Comparison of ENCODE assay signal across 21 cellular contexts in the genomic region with DNA sequence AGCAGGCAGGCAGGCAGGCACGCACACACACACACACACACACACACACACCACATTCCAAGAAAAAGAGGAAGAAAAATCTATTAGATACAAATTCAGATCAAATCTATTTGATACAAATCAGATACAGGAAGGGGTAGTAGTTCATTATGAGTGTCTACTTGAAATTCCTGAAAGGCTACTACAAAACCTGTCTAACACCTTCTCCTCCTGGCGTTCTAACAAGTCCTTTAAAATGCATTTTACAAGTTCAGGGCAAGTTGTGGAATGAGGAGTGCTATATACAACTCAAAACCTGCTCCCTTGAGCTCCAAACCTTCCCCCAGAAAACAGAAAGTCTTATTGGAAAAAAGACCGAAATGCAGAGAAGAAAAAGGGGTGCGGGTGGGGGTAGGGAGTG. TPM values are rescaled to one million over a fixed set of nuclear protein-coding genes. Genes with fewer than 3 reads are reported as not detected.
DNase-seq lines count a peak whose midpoint lies in the region; ATAC-seq, FAIRE-seq and TF ChIP-seq lines count a peak whose summit lies in the region.
"Had no signal": no experiment of that assay in that cellular context is flagged by ENCODE, and none has a peak within 500 bp of the region (broad histone marks: within the 10 kb centered on the region; RNA-seq: fewer than 3 reads in every experiment).

No MANE protein-coding gene starts in this region.

- H3K27me3 ChIP-seq in HUES48 (ENCODE audit: control insufficient read depth, insufficient read depth, low read length), result no peaks in the 10 kb centered on the region
- no peaks in the 10 kb centered on the region for H3K27me3 ChIP-seq in hepatocyte
- no peaks in the 10 kb centered on the region for H3K27me3 ChIP-seq in smooth muscle cell (ENCODE audit: low read depth)
- H3K27me3 ChIP-seq in HepG2 (ENCODE audit: control insufficient read depth in 1 of 2, insufficient read depth in 2 of 2, low read length in 2 of 2), result no peaks in the 10 kb centered on the region
- H3K27me3 ChIP-seq: heart left ventricle, right atrium auricular region, uterus had no signal

- H3K27ac ChIP-seq in HUES48 (ENCODE audit: low read depth, low read length) (peak overlapping the region; percentile 26), hepatocyte (peak overlapping the region; percentile 72), smooth muscle cell (ENCODE audit: low read depth) (peak overlapping the region; percentile 90), HepG2 (ENCODE audit: extremely low read length, insufficient read depth, low read length) (no peak overlapping the region)
- H3K27ac ChIP-seq: heart left ventricle, HL-60, right atrium auricular region, uterus had no signal

- CTCF ChIA-PET in WTC11 (lab: Charles Lee) (no interaction called here), HepG2 (lab: Yijun Ruan, JAX; ENCODE audit: low intra/inter-chr PET ratio, low total read pairs) (no interaction called here)

- TF ChIP-seq RAD21 in HepG2 (CRISPR knock-in tag; IDR thresholded peaks at IDR 0.05), result no peak

- BruUV-seq in HepG2 (replicated peaks; lab: Mats Ljungman, UMichigan), result no TSS peak

- FAIRE-seq in HepG2 (lab: Jason Lieb, UNC), result no peak
- FAIRE-seq: islet of Langerhans had no signal

- in situ Hi-C loops in HepG2 (cut with HindIII; ENCODE audit: extremely low pct_ligation_motif_present, low pct_unique_long_range_greater_than_20kb), result no loop called here

- H3K9me3 ChIP-seq in HUES48 (ENCODE audit: control insufficient read depth, insufficient read depth, low read length) (no peaks in the 10 kb centered on the region), hepatocyte (ENCODE audit: low read depth) (no peaks in the 10 kb centered on the region), smooth muscle cell (replicated peaks; ENCODE audit: low read depth) (no peaks in the 10 kb centered on the region), HepG2 (ENCODE audit: low read length) (no peaks in the 10 kb centered on the region)
- H3K9me3 ChIP-seq: right atrium auricular region had no signal

- H3K36me3 ChIP-seq in HUES48 (ENCODE audit: control insufficient read depth, insufficient read depth, low read length) (no peaks in the 10 kb centered on the region), hepatocyte (replicated peaks; ENCODE audit: insufficient read depth, low read depth) (no peaks in the 10 kb centered on the region), smooth muscle cell (ENCODE audit: low read depth) (no peaks in the 10 kb centered on the region), HepG2 (replicated peaks in 1 of 2; ENCODE audit: control insufficient read depth in 1 of 2, insufficient read depth in 2 of 2, low read length in 2 of 2) (no peaks in the 10 kb centered on the region)
- H3K36me3 ChIP-seq: heart left ventricle, right atrium auricular region, uterus had no signal

- DNase-seq in WTC11 (ENCODE audit: low spot score) (no peak), hepatocyte (ENCODE audit: low spot score) (no peak), smooth muscle cell (lab: John Stamatoyannopoulos, UW; ENCODE audit: unreplicated experiment) (no peak), HepG2 (ENCODE audit: low spot score) (no peak)
- DNase-seq in stimulated activated naive CD4-positive, alpha-beta T cell (lab: John Stamatoyannopoulos, UW), result no peak
- DNase-seq: activated CD4-positive, CD25-positive, alpha-beta regulatory T cell treated with anti-CD3 and anti-CD28 coated beads, Interleukin-2, amount 50 U/mL, for 72 hours; activated naive CD8-positive, alpha-beta T cell treated with anti-CD3 and anti-CD28 coated beads, Interleukin-2, amount 50 U/mL, for 24 hours; dermis blood vessel endothelial cell; H7; heart left ventricle; NCI-H1105 treated with DMSO at 0.1 percent for 48 hours; NCI-H774; stimulated activated naive CD4-positive, alpha-beta T cell treated with Interleukin-2 at 50 U/mL for 16 hours; uterus had no signal

- H3K27ac Mint-ChIP-seq in WTC11, result no peak overlapping the region
- H3K27ac Mint-ChIP-seq: activated naive CD8-positive, alpha-beta T cell treated with anti-CD3 and anti-CD28 coated beads, Interleukin-2, amount 50 U/mL, for 24 hours; activated T-helper 2 cell treated with anti-CD3 and anti-CD28 coated beads, Interferon-gamma antibody, Interleukin-2, Interleukin-4, amounts not matched to agents 10 μg/mL and 5 μg/mL and 100 μg/mL, durations not matched to agents 14 hours and 24 hours and 36 hours had no signal

- H3K4me2 ChIP-seq in hepatocyte (peak overlapping the region; percentile 52), smooth muscle cell (peak overlapping the region; percentile 67), HepG2 (ENCODE audit: low read depth, low read length) (no peak overlapping the region)

- no peaks in the 10 kb centered on the region for H4K20me1 ChIP-seq in hepatocyte (ENCODE audit: insufficient read depth, poor library complexity, severe bottlenecking)
- peaks cover 23% of the 10 kb centered on the region for H4K20me1 ChIP-seq in smooth muscle cell (ENCODE audit: low read depth)
- H4K20me1 ChIP-seq in HepG2 (ENCODE audit: insufficient read depth, low read length), result no peaks in the 10 kb centered on the region

- peak; percentile 20 for ATAC-seq in WTC11
- ATAC-seq in HG02623 (IDR thresholded peaks at IDR 0.05; ENCODE audit: unreplicated experiment), result no peak
- no peak for ATAC-seq in GM21717 (IDR thresholded peaks at IDR 0.05; ENCODE audit: unreplicated experiment)
- no peak for ATAC-seq in HepG2
- ATAC-seq: heart left ventricle had no signal

- no peak for TF ChIP-seq POLR2A in HepG2 (IDR thresholded peaks at IDR 0.05; ENCODE audit: insufficient read depth in 1 of 2, low read depth in 2 of 2, low read length in 2 of 2)

- POLR2A ChIA-PET in WTC11 (lab: Charles Lee) (no interaction called here), HepG2 (lab: Yijun Ruan, JAX) (no interaction called here)

- H3K27me3 Mint-ChIP-seq in WTC11 (ENCODE audit: low read depth), result no peaks in the 10 kb centered on the region
- H3K27me3 Mint-ChIP-seq: activated naive CD8-positive, alpha-beta T cell treated with anti-CD3 and anti-CD28 coated beads, Interleukin-2, amount 50 U/mL, for 24 hours had no signal

- peaks cover 6% of the 10 kb centered on the region for H3K36me3 Mint-ChIP-seq in WTC11

- H3K4me1 ChIP-seq in HUES48 (ENCODE audit: control insufficient read depth, insufficient read depth, low read length) (peaks cover 40% of the 10 kb centered on the region), hepatocyte (ENCODE audit: insufficient read depth) (peaks cover 12% of the 10 kb centered on the region), smooth muscle cell (ENCODE audit: low read depth) (peaks cover 13% of the 10 kb centered on the region), HepG2 (ENCODE audit: insufficient read depth, low read length) (peaks cover 7% of the 10 kb centered on the region)
- H3K4me1 ChIP-seq: heart left ventricle, right atrium auricular region, uterus had no signal

- peaks cover 14% of the 10 kb centered on the region for H3K4me1 Mint-ChIP-seq in WTC11
- H3K4me1 Mint-ChIP-seq: activated naive CD8-positive, alpha-beta T cell treated with anti-CD3 and anti-CD28 coated beads, Interleukin-2, amount 50 U/mL, for 24 hours had no signal

- H3K9ac ChIP-seq in HUES48 (ENCODE audit: low read depth, low read length) (no peak overlapping the region), smooth muscle cell (ENCODE audit: low read depth) (peak overlapping the region; percentile 64), HepG2 (ENCODE audit: insufficient read depth, low read depth, low read length) (no peak overlapping the region)

- no peaks in the 10 kb centered on the region for H3F3A ChIP-seq in smooth muscle cell (ENCODE audit: low read depth)

- peaks cover 13% of the 10 kb centered on the region for H3K9me3 Mint-ChIP-seq in WTC11
- H3K9me3 Mint-ChIP-seq: activated T-helper 2 cell treated with anti-CD3 and anti-CD28 coated beads, Interferon-gamma antibody, Interleukin-2, Interleukin-4, amounts not matched to agents 10 μg/mL and 5 μg/mL and 100 μg/mL, durations not matched to agents 14 hours and 24 hours and 36 hours had no signal

- H3K9me2 ChIP-seq in hepatocyte (replicated peaks; ENCODE audit: insufficient read depth), result no peaks in the 10 kb centered on the region

- intact Hi-C loops in HepG2 (cut with micrococcal nuclease; ENCODE audit: unreplicated experiment), result no loop called here

- TF ChIP-seq EP300 in HepG2 (IDR thresholded peaks at IDR 0.05; ENCODE audit: low read depth in 2 of 2, low read length in 2 of 2) (no peak), HepG2 (CRISPR knock-in tag; IDR thresholded peaks at IDR 0.05; ENCODE audit: borderline replicate concordance) (no peak)

- no peak overlapping the region for H2AFZ ChIP-seq in hepatocyte
- no peak overlapping the region for H2AFZ ChIP-seq in smooth muscle cell (ENCODE audit: low read depth)
- no peak overlapping the region for H2AFZ ChIP-seq in HepG2 (ENCODE audit: low read length)

- H3K79me2 ChIP-seq in hepatocyte (peaks cover 54% of the 10 kb centered on the region), smooth muscle cell (ENCODE audit: low read depth) (peaks cover 66% of the 10 kb centered on the region), HepG2 (ENCODE audit: insufficient read depth, low read length) (peaks cover 9% of the 10 kb centered on the region)

- WGBS in hepatocyte (ENCODE audit: low lambda C conversion rate, missing lambda C conversion rate), result 52% methylated on average over 4 of the region's 4 CpGs
- 50% methylated on average over 4 of the region's 4 CpGs for WGBS in smooth muscle cell (ENCODE audit: low lambda C conversion rate)
- WGBS in HepG2 (ENCODE audit: low lambda C conversion rate), result 68% methylated on average over 4 of the region's 4 CpGs

- H3K4me3 ChIP-seq in HUES48 (ENCODE audit: low read depth, low read length) (no peak overlapping the region), hepatocyte (no peak overlapping the region), smooth muscle cell (peak overlapping the region; percentile 22), HepG2 (replicated peaks in 1 of 3; ENCODE audit: insufficient read depth in 1 of 3, low read depth in 2 of 3, low read length in 3 of 3) (no peak overlapping the region)
- H3K4me3 ChIP-seq: heart left ventricle, right atrium auricular region, uterus had no signal

- no peak overlapping the region for H3K4me3 Mint-ChIP-seq in WTC11
- H3K4me3 Mint-ChIP-seq: activated naive CD8-positive, alpha-beta T cell treated with anti-CD3 and anti-CD28 coated beads, Interleukin-2, amount 50 U/mL, for 24 hours had no signal

- TF ChIP-seq CTCF in WTC11 (IDR thresholded peaks at IDR 0.05) (no peak), hepatocyte (IDR thresholded peaks at IDR 0.05; ENCODE audit: poor library complexity) (no peak), smooth muscle cell (IDR thresholded peaks at IDR 0.05; ENCODE audit: borderline replicate concordance, insufficient read depth, poor library complexity, severe bottlenecking) (no peak), HepG2 (CRISPR knock-in tag; IDR thresholded peaks at IDR 0.05) (no peak)

RNA-seq across cellular contexts. Expression of a gene that starts 0.5 kb away (rescaled TPM):
- 22.6 to 25.6 TPM (median 25.3 TPM) in 3 replicates for total RNA-seq in WTC11 (2021)
- 14.5 and 17.3 TPM in 2 replicates for total RNA-seq in hepatocyte
- 9.9 and 10.0 TPM in 2 replicates for polyA plus RNA-seq in hepatocyte
- 17.2 and 17.8 TPM in 2 replicates for total RNA-seq in smooth muscle cell
- 8.8 and 14.9 TPM in 2 replicates for polyA plus RNA-seq in smooth muscle cell
- total RNA-seq in HepG2 (2016; rRNA removed; fragmentation: Illumina TruSeq; extraction: Trizol), result 6.3 and 8.3 TPM in 2 replicates
- 21.8 and 24.5 TPM in 2 replicates for total RNA-seq in HepG2 (2016; cell fraction: cytosol; rRNA removed; fragmentation: Illumina TruSeq; extraction: Trizol; ENCODE audit: low read depth)
- total RNA-seq in HepG2 (2016; cell fraction: insoluble cytoplasmic fraction; rRNA removed; fragmentation: Illumina TruSeq; extraction: Trizol), result 7.2 and 8.3 TPM in 2 replicates
- total RNA-seq in HepG2 (2016; cell fraction: membrane; rRNA removed; fragmentation: Illumina TruSeq; extraction: Trizol), result 9.4 and 10.7 TPM in 2 replicates
- total RNA-seq in HepG2 (2016; cell fraction: nucleus; rRNA removed; fragmentation: Illumina TruSeq; extraction: Trizol), result 12.7 and 17.3 TPM in 2 replicates
- 6.6 and 8.2 TPM in 2 replicates for polyA plus RNA-seq in HepG2 (2011; rRNA removed)
- polyA plus RNA-seq in HepG2 (2011; cell fraction: cytosol; rRNA removed), result 5.4 and 5.7 TPM in 2 replicates
- 11.8 and 12.2 TPM in 2 replicates for polyA plus RNA-seq in HepG2 (2011; cell fraction: nucleus; rRNA removed)
- polyA plus RNA-seq in HepG2 (2012), result 4.1 and 5.0 TPM in 2 replicates
- polyA plus RNA-seq in HepG2 (2016; cell fraction: cytosol; fragmentation: Illumina TruSeq; extraction: Trizol; ENCODE audit: low read depth), result 0.71 and 0.82 TPM in 2 replicates
- polyA plus RNA-seq in HepG2 (2016; cell fraction: insoluble cytoplasmic fraction; fragmentation: Illumina TruSeq; extraction: Trizol; ENCODE audit: low read depth), result 4.4 and 4.7 TPM in 2 replicates
- polyA plus RNA-seq in HepG2 (2016; cell fraction: membrane; fragmentation: Illumina TruSeq; extraction: Trizol; ENCODE audit: low read depth), result 1.1 TPM in 2 replicates
- 10.0 and 10.5 TPM in 2 replicates for polyA plus RNA-seq in HepG2 (2016; cell fraction: nucleus; fragmentation: Illumina TruSeq; extraction: Trizol; ENCODE audit: insufficient read depth, low read depth)
- 8.1 and 27.5 TPM in 2 replicates for polyA minus RNA-seq in HepG2 (2011; rRNA and poly(A)+ RNA removed; ENCODE audit: low replicate concordance)
- 12.5 and 12.9 TPM in 2 replicates for polyA minus RNA-seq in HepG2 (2011; cell fraction: cytosol; rRNA and poly(A)+ RNA removed)
- 30.4 and 32.9 TPM in 2 replicates for polyA minus RNA-seq in HepG2 (2011; cell fraction: nucleus; rRNA and poly(A)+ RNA removed)
